ENCODE assay signal across 11 cellular contexts in genomic region chr10:88745633-88746032, GRCh38. TPM values are rescaled to one million over a fixed set of nuclear protein-coding genes. Genes with fewer than 3 reads are reported as not detected.
"Had no signal": no experiment of that assay in that cellular context is flagged by ENCODE, and none has a peak within 500 bp of the region (broad histone marks: within the 10 kb centered on the region; RNA-seq: fewer than 3 reads in every experiment).

No MANE protein-coding gene starts in this region.

- DNase-seq: IMR-90, KBM-7, KG1 had no signal

- H3K27ac ChIP-seq: HL-60, KMS-11 had no signal

- ATAC-seq: HepG2, K562 had no signal

- H3K4me3 Mint-ChIP-seq: IgD-negative memory B cell had no signal

- H3K4me3 ChIP-seq: K562 had no signal

- H3K27ac Mint-ChIP-seq: IgD-negative memory B cell had no signal

- FAIRE-seq: HepG2, HTR-8/SVneo, K562 had no signal

RNA-seq across cellular contexts. Expression of gene LIPN, which starts 14.2 kb away (rescaled TPM):
- total RNA-seq: HepG2, HT-29, HT1080, IMR-90, K562 had no signal

RNA-seq across cellular contexts. Expression of gene LIPK, which starts 39.6 kb away (rescaled TPM):
- total RNA-seq: HepG2, HT-29, HT1080, IMR-90, K562 had no signal

RNA-seq across cellular contexts. Expression of gene LIPM, which starts 56.9 kb away (rescaled TPM):
- total RNA-seq: HepG2, HT-29, HT1080, IMR-90, K562 had no signal
